ENCODE assay signal across 21 cellular contexts in the genomic region with DNA sequence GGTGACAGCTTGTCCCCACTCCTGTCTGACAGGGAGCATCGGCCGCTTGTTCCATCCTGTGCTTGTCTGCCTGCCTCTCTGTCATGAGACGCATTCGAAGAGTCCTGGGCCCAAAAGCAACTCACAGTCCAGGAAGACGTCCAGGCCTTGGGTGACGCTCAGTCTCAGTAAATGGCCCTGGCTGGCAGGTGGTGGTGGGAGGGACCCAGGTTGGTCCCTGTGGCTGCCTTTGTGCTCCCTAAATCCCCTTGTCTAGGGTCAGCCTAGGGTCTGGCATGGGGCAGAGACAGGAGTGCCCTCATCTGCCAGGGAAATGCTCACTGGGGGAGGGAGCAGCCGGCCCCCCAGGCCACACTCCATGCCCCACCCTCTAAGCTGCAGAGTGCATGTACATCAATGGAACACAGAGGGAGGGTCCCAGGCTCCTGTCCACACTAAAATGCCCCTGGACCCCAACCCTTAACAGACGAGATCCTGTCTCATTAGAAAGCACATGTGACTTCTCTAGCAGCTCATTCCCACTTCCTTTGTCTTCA.
DNase-seq lines count a peak whose midpoint lies in the region; ATAC-seq and TF ChIP-seq lines count a peak whose summit lies in the region.
"Had no signal": no experiment of that assay in that cellular context is flagged by ENCODE, and none has a peak within 500 bp of the region (broad histone marks: within the 10 kb centered on the region; RNA-seq: fewer than 3 reads in every experiment).

No MANE protein-coding gene starts in this region.

- H3K4me1 ChIP-seq in trophoblast cell (ENCODE audit: control insufficient read depth in 1 of 2, insufficient read depth in 2 of 2, low read length in 2 of 2): no peaks in the 10 kb centered on the region
- no peaks in the 10 kb centered on the region for H3K4me1 ChIP-seq in HAP-1
- H3K4me1 ChIP-seq: left lung had no signal

- no peak overlapping the region for H3K27ac ChIP-seq in trophoblast cell (ENCODE audit: low read depth, low read length)
- H3K27ac ChIP-seq: left lung, RWPE1, thoracic aorta had no signal

- H3K4me2 ChIP-seq in trophoblast cell (ENCODE audit: low read length): no peak overlapping the region

- H3K4me1 Mint-ChIP-seq in activated T-helper 2 cell treated with anti-CD3 and anti-CD28 coated beads, Interferon-gamma antibody, Interleukin-2, Interleukin-4, amounts not matched to agents 10 μg/mL and 5 μg/mL and 100 μg/mL, durations not matched to agents 14 hours and 24 hours and 36 hours (ENCODE audit: low read depth): peaks cover 4% of the 10 kb centered on the region
- peaks cover 19 to 41% (median 30%) of the 10 kb centered on the region in 4 donors for H3K4me1 Mint-ChIP-seq in naive thymus-derived CD8-positive, alpha-beta T cell
- H3K4me1 Mint-ChIP-seq in stimulated activated naive CD8-positive, alpha-beta T cell treated with anti-CD3 and anti-CD28 coated beads, Interleukin-15, amount 100 ng/mL, for 72 hours: peaks cover 30% of the 10 kb centered on the region
- H3K4me1 Mint-ChIP-seq: CD14-positive monocyte had no signal

- H3K36me3 Mint-ChIP-seq in activated T-helper 2 cell treated with anti-CD3 and anti-CD28 coated beads, Interferon-gamma antibody, Interleukin-2, Interleukin-4, amounts not matched to agents 10 μg/mL and 5 μg/mL and 100 μg/mL, durations not matched to agents 14 hours and 24 hours and 36 hours (ENCODE audit: low read depth): no peaks in the 10 kb centered on the region
- peaks cover 0 to 2% (median 0%) of the 10 kb centered on the region in 3 donors for H3K36me3 Mint-ChIP-seq in naive thymus-derived CD8-positive, alpha-beta T cell
- H3K36me3 Mint-ChIP-seq: CD14-positive monocyte had no signal

- no peak overlapping the region for H3K18ac ChIP-seq in trophoblast cell (ENCODE audit: low read length)

- in situ Hi-C loops in GM13977 (cut with MboI; ENCODE audit: low pct_unique_long_range_greater_than_20kb, low sequenced_read_pairs, unreplicated experiment) (no loop called here), HAP-1 (cut with MboI; ENCODE audit: low sequenced_read_pairs) (no loop called here)

- H3K36me3 ChIP-seq in trophoblast cell (ENCODE audit: control insufficient read depth in 1 of 2, insufficient read depth in 2 of 2, low read length in 2 of 2) (no peaks in the 10 kb centered on the region), HAP-1 (replicated peaks) (no peaks in the 10 kb centered on the region)
- H3K36me3 ChIP-seq: heart left ventricle, left lung, thoracic aorta had no signal

- TF ChIP-seq CTCF in GM13977 (IDR thresholded peaks at IDR 0.05; ENCODE audit: extremely low read depth, insufficient read depth, missing control alignments): no peak

- H4K12ac ChIP-seq in trophoblast cell (ENCODE audit: low read depth, low read length): no peak overlapping the region

- H2BK12ac ChIP-seq in trophoblast cell (ENCODE audit: low read length): no peak overlapping the region

- H2BK120ac ChIP-seq in trophoblast cell (ENCODE audit: insufficient read depth, low read length, poor library complexity): no peak overlapping the region

- no peak overlapping the region for H2AFZ ChIP-seq in trophoblast cell (ENCODE audit: insufficient read depth, low read length, poor library complexity)

- POLR2A ChIA-PET in naive thymus-derived CD8-positive, alpha-beta T cell (lab: Charles Lee): no interaction called here
- POLR2A ChIA-PET in HEK293T (lab: Yijun Ruan, JAX): no interaction called here

- no peak overlapping the region for H3K23ac ChIP-seq in trophoblast cell (ENCODE audit: low read length)

- no peak overlapping the region for H3K27ac Mint-ChIP-seq in activated T-helper 2 cell treated with anti-CD3 and anti-CD28 coated beads, Interferon-gamma antibody, Interleukin-2, Interleukin-4, amounts not matched to agents 10 μg/mL and 5 μg/mL and 100 μg/mL, durations not matched to agents 14 hours and 24 hours and 36 hours
- peak overlapping the region in 6 of 10 donors; percentile 21 to 83 (median 68) for H3K27ac Mint-ChIP-seq in naive thymus-derived CD8-positive, alpha-beta T cell
- H3K27ac Mint-ChIP-seq in stimulated activated naive CD8-positive, alpha-beta T cell treated with anti-CD3 and anti-CD28 coated beads, Interleukin-15, amount 100 ng/mL, for 72 hours: peak overlapping the region in 1 of 2 donors; percentile 64
- H3K27ac Mint-ChIP-seq: T-helper 17 cell had no signal

- H2AK5ac ChIP-seq in trophoblast cell (ENCODE audit: low read length): no peak overlapping the region

- H3K9me3 ChIP-seq in trophoblast cell (ENCODE audit: insufficient read depth, low read depth, low read length) (no peaks in the 10 kb centered on the region), HAP-1 (no peaks in the 10 kb centered on the region)
- H3K9me3 ChIP-seq: left lung, thoracic aorta had no signal

- DNase-seq in D341Med (ENCODE audit: low spot score): peak; percentile 8
- peak; percentile 4 for DNase-seq in activated T-helper 2 cell treated with anti-CD3 and anti-CD28 coated beads, Interferon-gamma antibody, Interleukin-2, Interleukin-4, amounts not matched to agents 10 μg/mL and 5 μg/mL and 100 μg/mL, durations not matched to agents 14 hours and 24 hours and 36 hours (ENCODE audit: low spot score)
- DNase-seq in naive thymus-derived CD8-positive, alpha-beta T cell: no peak
- no peak for DNase-seq in stimulated activated naive CD8-positive, alpha-beta T cell treated with anti-CD3 and anti-CD28 coated beads, Interleukin-15, amount 100 ng/mL, for 72 hours
- DNase-seq in GM13977 (ENCODE audit: low spot score): no peak
- DNase-seq in HEK293T (ENCODE audit: extremely low spot score): no peak
- no peak for DNase-seq in trophoblast cell
- no peak for DNase-seq in HAP-1 (ENCODE audit: low spot score in 2 of 2)
- DNase-seq: foreskin fibroblast, left lung, midbrain, NCI-H1092 treated with DMSO at 0.1 percent for 48 hours, NCI-H1930, NCI-H69, posterior cingulate gyrus, T-helper 17 cell had no signal

- H3K9ac ChIP-seq in trophoblast cell (ENCODE audit: low read length): no peak overlapping the region

- no peaks in the 10 kb centered on the region for H3K9me3 Mint-ChIP-seq in activated T-helper 2 cell treated with anti-CD3 and anti-CD28 coated beads, Interferon-gamma antibody, Interleukin-2, Interleukin-4, amounts not matched to agents 10 μg/mL and 5 μg/mL and 100 μg/mL, durations not matched to agents 14 hours and 24 hours and 36 hours
- H3K9me3 Mint-ChIP-seq in naive thymus-derived CD8-positive, alpha-beta T cell: peaks cover 0 to 7% (median 0%) of the 10 kb centered on the region in 9 donors
- no peaks in the 10 kb centered on the region for H3K9me3 Mint-ChIP-seq in stimulated activated naive CD8-positive, alpha-beta T cell treated with anti-CD3 and anti-CD28 coated beads, Interleukin-15, amount 100 ng/mL, for 72 hours
- H3K9me3 Mint-ChIP-seq: central memory CD8-positive, alpha-beta T cell had no signal

- ATAC-seq in naive thymus-derived CD8-positive, alpha-beta T cell: no peak
- ATAC-seq in stimulated activated naive CD8-positive, alpha-beta T cell treated with anti-CD3 and anti-CD28 coated beads, Interleukin-15, amount 100 ng/mL, for 72 hours: peak; percentile 27
- ATAC-seq: heart left ventricle, left lung, T-helper 17 cell had no signal

- intact Hi-C loops in activated T-helper 2 cell treated with anti-CD3 and anti-CD28 coated beads, Interferon-gamma antibody, Interleukin-2, Interleukin-4, amounts not matched to agents 10 μg/mL and 5 μg/mL and 100 μg/mL, durations not matched to agents 14 hours and 24 hours and 36 hours (cut with micrococcal nuclease): no loop called here

- no peak overlapping the region for H2BK5ac ChIP-seq in trophoblast cell (ENCODE audit: low read depth, low read length, poor library complexity)

- H3K4ac ChIP-seq in trophoblast cell (ENCODE audit: low read depth, low read length): no peak overlapping the region

- CTCF ChIA-PET in HEK293T (lab: Yijun Ruan, JAX): no interaction called here

- H3K79me1 ChIP-seq in trophoblast cell (ENCODE audit: low read length): no peaks in the 10 kb centered on the region

- WGBS in trophoblast cell (ENCODE audit: extremely low coverage, insufficient coverage, insufficient read length): no CpG with 5 or more reads among the region's 8 CpGs

- no peak overlapping the region for H4K8ac ChIP-seq in trophoblast cell (ENCODE audit: low read depth, low read length)

- no peaks in the 10 kb centered on the region for H3K79me2 ChIP-seq in trophoblast cell (ENCODE audit: control insufficient read depth, insufficient read depth, low read length, poor library complexity)

- H3K4me3 ChIP-seq in trophoblast cell (ENCODE audit: low read depth, low read length) (no peak overlapping the region), HAP-1 (no peak overlapping the region)
- H3K4me3 ChIP-seq: heart left ventricle, left lung, thoracic aorta had no signal

- no peak overlapping the region for H3K4me3 Mint-ChIP-seq in activated T-helper 2 cell treated with anti-CD3 and anti-CD28 coated beads, Interferon-gamma antibody, Interleukin-2, Interleukin-4, amounts not matched to agents 10 μg/mL and 5 μg/mL and 100 μg/mL, durations not matched to agents 14 hours and 24 hours and 36 hours (ENCODE audit: low read depth)
- peak overlapping the region in 8 of 10 donors; percentile 34 to 76 (median 49) for H3K4me3 Mint-ChIP-seq in naive thymus-derived CD8-positive, alpha-beta T cell
- peak overlapping the region in 1 of 2 donors; percentile 32 for H3K4me3 Mint-ChIP-seq in stimulated activated naive CD8-positive, alpha-beta T cell treated with anti-CD3 and anti-CD28 coated beads, Interleukin-15, amount 100 ng/mL, for 72 hours
- H3K4me3 Mint-ChIP-seq: CD14-positive monocyte; central memory CD8-positive, alpha-beta T cell; T-helper 17 cell had no signal

- H3K27me3 ChIP-seq in trophoblast cell (ENCODE audit: insufficient read depth, low read length): no peaks in the 10 kb centered on the region
- no peaks in the 10 kb centered on the region for H3K27me3 ChIP-seq in HAP-1 (ENCODE audit: low read depth)
- H3K27me3 ChIP-seq: heart left ventricle, left lung had no signal

- H3K14ac ChIP-seq in trophoblast cell (ENCODE audit: low read length): no peak overlapping the region

- no peak overlapping the region for H4K91ac ChIP-seq in trophoblast cell (ENCODE audit: low read depth, low read length)

- peaks cover 11% of the 10 kb centered on the region for H3K27me3 Mint-ChIP-seq in activated T-helper 2 cell treated with anti-CD3 and anti-CD28 coated beads, Interferon-gamma antibody, Interleukin-2, Interleukin-4, amounts not matched to agents 10 μg/mL and 5 μg/mL and 100 μg/mL, durations not matched to agents 14 hours and 24 hours and 36 hours (ENCODE audit: low read depth)
- H3K27me3 Mint-ChIP-seq in naive thymus-derived CD8-positive, alpha-beta T cell: peaks cover 0 to 10% (median 2%) of the 10 kb centered on the region in 5 donors
- no peaks in the 10 kb centered on the region for H3K27me3 Mint-ChIP-seq in stimulated activated naive CD8-positive, alpha-beta T cell treated with anti-CD3 and anti-CD28 coated beads, Interleukin-15, amount 100 ng/mL, for 72 hours

Comparison
In these comparisons a context has a peak if more than half of its experiments do, and no peak if none do; other contexts are left out.
1. DNase-seq: peak in D341Med (single experiment) and activated T-helper 2 cell treated with anti-CD3 and anti-CD28 coated beads, Interferon-gamma antibody, Interleukin-2, Interleukin-4, amounts not matched to agents 10 μg/mL and 5 μg/mL and 100 μg/mL, durations not matched to agents 14 hours and 24 hours and 36 hours (single experiment); none in naive thymus-derived CD8-positive, alpha-beta T cell (0 of 10), stimulated activated naive CD8-positive, alpha-beta T cell treated with anti-CD3 and anti-CD28 coated beads, Interleukin-15, amount 100 ng/mL, for 72 hours (0 of 2), GM13977 (single experiment), HEK293T (single experiment), trophoblast cell (0 of 2) and HAP-1 (0 of 2).